8 cellular contexts compared by ENCODE assay signal in the genomic region with DNA sequence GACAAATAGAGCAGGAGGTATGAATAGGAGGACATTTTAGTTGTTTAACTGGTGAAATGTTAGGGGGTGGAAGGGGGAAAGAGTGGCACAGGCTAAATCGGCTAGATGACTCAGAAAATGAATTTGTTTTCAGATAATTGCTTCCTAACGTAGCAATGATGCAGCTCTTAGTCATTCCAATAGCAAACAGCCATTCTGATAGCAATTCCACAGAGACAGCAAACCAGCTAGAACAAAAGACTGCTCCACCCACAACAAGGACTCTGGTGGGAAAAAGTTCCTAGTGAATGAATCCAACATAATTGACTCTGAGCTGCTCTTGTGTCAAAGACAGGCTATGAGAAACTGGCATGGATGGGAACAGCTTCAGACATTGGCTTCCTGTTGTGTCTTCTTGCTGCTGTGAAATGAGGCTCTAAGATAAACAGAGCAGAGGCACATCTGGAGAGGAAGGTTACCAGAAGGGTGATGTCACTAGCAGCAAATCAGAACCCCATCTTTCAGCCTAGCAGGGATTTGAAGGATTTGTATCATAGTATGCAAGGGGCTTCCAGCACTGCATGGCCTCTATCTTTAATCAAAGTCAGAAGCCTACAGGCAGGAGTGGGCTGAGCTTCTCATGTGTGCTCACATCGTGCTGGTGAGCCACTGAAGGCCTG. TPM values are rescaled to one million over a fixed set of nuclear protein-coding genes. Genes with fewer than 3 reads are reported as not detected.
DNase-seq lines count a peak whose midpoint lies in the region; ATAC-seq and TF ChIP-seq lines count a peak whose summit lies in the region.

No MANE protein-coding gene starts in this region.

- no peaks in the 10 kb centered on the region for H3K9me3 ChIP-seq in PC-9 (ENCODE audit: insufficient read depth, low read depth)

- H3K27ac Mint-ChIP-seq in central memory CD8-positive, alpha-beta T cell (ENCODE audit: low read depth) = peak overlapping the region; percentile 64
- H3K27ac Mint-ChIP-seq in nephron = peak overlapping the region; percentile 68 to 83 (median 81)

- POLR2A ChIA-PET in PC-9 (lab: Charles Lee; ENCODE audit: unreplicated experiment) = interaction anchor here (0.6 to 0.7 kb wide), 3 partner anchors 16 to 701 kb away, joined by 3 to 6 read pairs (median 4); no protein-coding TSS in a partner anchor

- intact Hi-C loops in PC-9 (cut with micrococcal nuclease; ENCODE audit: unreplicated experiment) = no loop called here

- H3K4me1 ChIP-seq in PC-9 (replicated peaks; ENCODE audit: insufficient read depth) = peaks cover 71% of the 10 kb centered on the region

- BruUV-seq in PC-9 (replicated peaks; lab: Mats Ljungman, UMichigan) = TSS peak; percentile 89

- H3F3A ChIP-seq in PC-9 (ENCODE audit: insufficient read depth, low read depth) = peaks cover 61% of the 10 kb centered on the region

- H3K4me2 ChIP-seq in PC-9 = peak overlapping the region; percentile 63

- no peaks in the 10 kb centered on the region for H3K9me2 ChIP-seq in PC-9 (ENCODE audit: insufficient read depth)

- CTCF ChIA-PET in PC-9 (lab: Charles Lee) = interaction anchor here (1.7 kb wide), 1 partner anchor 16 kb away, joined by 5 read pairs; no protein-coding TSS in a partner anchor

- no peaks in the 10 kb centered on the region for H3K79me2 ChIP-seq in PC-9 (ENCODE audit: low read depth)

- no peaks in the 10 kb centered on the region for H3K36me3 ChIP-seq in PC-9 (ENCODE audit: low read depth)

- no peaks in the 10 kb centered on the region for H3K36me3 Mint-ChIP-seq in central memory CD8-positive, alpha-beta T cell (ENCODE audit: insufficient read depth)
- H3K36me3 Mint-ChIP-seq in nephron (ENCODE audit: low read depth) = no peaks in the 10 kb centered on the region

- DNase-seq in DMS53 (lab: John Stamatoyannopoulos, UW) (peak; percentile 74), PC-9 (peak; percentile 33 to 98), NCI-H510A (lab: John Stamatoyannopoulos, UW) (no peak)
- no peak for DNase-seq in central memory CD8-positive, alpha-beta T cell (ENCODE audit: low spot score in 2 of 2)

- no peaks in the 10 kb centered on the region for H4K20me1 ChIP-seq in PC-9 (ENCODE audit: insufficient read depth)

- no peak overlapping the region for H2AFZ ChIP-seq in PC-9

- no peak overlapping the region for H3K4me3 Mint-ChIP-seq in central memory CD8-positive, alpha-beta T cell
- no peak overlapping the region for H3K4me3 Mint-ChIP-seq in nephron

- H3K9me3 Mint-ChIP-seq in central memory CD8-positive, alpha-beta T cell = no peaks in the 10 kb centered on the region
- H3K9me3 Mint-ChIP-seq in nephron = no peaks in the 10 kb centered on the region

- TF ChIP-seq CTCF in PC-9 (conservative IDR thresholded peaks at IDR 0.05) = no peak
- TF ChIP-seq CTCF in nephron (IDR thresholded peaks at IDR 0.05; ENCODE audit: unreplicated experiment in 3 of 3) = no peak

- H3K4me3 ChIP-seq in PC-9 = 0 out of 2 replicates have a peak overlapping the region, but pooled peaks have one; percentile 14

- peak; percentile 85 for ATAC-seq in central memory CD8-positive, alpha-beta T cell (replicated peaks; ENCODE audit: extremely low read depth, poor library complexity, severe bottlenecking)
- ATAC-seq in GM21390 (IDR thresholded peaks at IDR 0.05; ENCODE audit: unreplicated experiment) (no peak), GM21619 (IDR thresholded peaks at IDR 0.05; ENCODE audit: unreplicated experiment) (no peak), GM21529 (IDR thresholded peaks at IDR 0.05; ENCODE audit: unreplicated experiment) (no peak)

- peak overlapping the region; percentile 94 for H3K27ac ChIP-seq in PC-9

- H3K27me3 Mint-ChIP-seq in central memory CD8-positive, alpha-beta T cell = no peaks in the 10 kb centered on the region
- peaks cover 9% of the 10 kb centered on the region for H3K27me3 Mint-ChIP-seq in nephron (ENCODE audit: low read depth)

- H3K4me1 Mint-ChIP-seq in central memory CD8-positive, alpha-beta T cell = peaks cover 13% of the 10 kb centered on the region
- H3K4me1 Mint-ChIP-seq in nephron = peaks cover 38% of the 10 kb centered on the region

- no peaks in the 10 kb centered on the region for H3K27me3 ChIP-seq in PC-9 (ENCODE audit: insufficient read depth, low read depth)

RNA-seq across cellular contexts. Expression of gene F2RL1, which starts 28.1 kb away (rescaled TPM):
- total RNA-seq in PC-9 (2021) = 34.5 and 34.6 TPM in 2 replicates

RNA-seq across cellular contexts. Expression of gene S100Z, which starts 59.1 kb away (rescaled TPM):
- not detected in 2 replicates for total RNA-seq in PC-9 (2021)

Comparison
In these comparisons a context has a peak if more than half of its experiments do, and no peak if none do; other contexts are left out.
1. DNase-seq: peak in DMS53 (single experiment) and PC-9 (2 of 2); none in central memory CD8-positive, alpha-beta T cell (0 of 2) and NCI-H510A (single experiment).